21 cellular contexts compared by ENCODE assay signal in genomic region chr6:57029213-57029612, GRCh38.
"Had no signal": no experiment of that assay in that cellular context is flagged by ENCODE, and none has a peak within 500 bp of the region (broad histone marks: within the 10 kb centered on the region; RNA-seq: fewer than 3 reads in every experiment).

No MANE protein-coding gene starts in this region.

- ATAC-seq: activated CD4-positive, CD25-positive, alpha-beta regulatory T cell treated with anti-CD3 and anti-CD28 coated beads, Interleukin-2, amount 50 U/mL, for 24 hours; activated T-cell treated with anti-CD3 and anti-CD28 coated beads, Interleukin-2, amount 50 U/mL, for 72 hours; esophagus mucosa; heart right ventricle; left cardiac atrium; lower lobe of right lung; stimulated activated naive CD8-positive, alpha-beta T cell treated with anti-CD3 and anti-CD28 coated beads, Interleukin-15, amount 100 ng/mL, for 72 hours had no signal

- H3K4me3 ChIP-seq: ascending aorta, breast epithelium, heart right ventricle, lower lobe of right lung, right atrium auricular region, suprapubic skin, transverse colon had no signal

- H3K4me3 Mint-ChIP-seq: activated T-cell treated with anti-CD3 and anti-CD28 coated beads, Interleukin-2, amount 50 U/mL, for 72 hours; immature natural killer cell; stimulated activated naive CD8-positive, alpha-beta T cell treated with anti-CD3 and anti-CD28 coated beads, Interleukin-15, amount 100 ng/mL, for 72 hours; T-helper 1 cell treated with Interleukin-12 subunit alpha and Interleukin-12 subunit beta and Interleukin-4 antibody, amounts not matched to agents 30 μg/mL and 1 μg/mL, for 36 hours had no signal

- H3K4me1 ChIP-seq: ascending aorta, breast epithelium, heart right ventricle, lower lobe of right lung, right atrium auricular region, suprapubic skin, transverse colon had no signal

- DNase-seq: activated CD8-positive, alpha-beta memory T cell treated with anti-CD3 and anti-CD28 coated beads for 24 hours; activated CD8-positive, alpha-beta memory T cell treated with anti-CD3 and anti-CD28 coated beads, Interleukin-2, amount 50 U/mL, for 48 hours; activated effector memory CD4-positive, alpha-beta T cell treated with anti-CD3 and anti-CD28 coated beads, Interleukin-2, amount 50 U/mL, for 16 hours; activated naive CD4-positive, alpha-beta T cell treated with anti-CD3 and anti-CD28 coated beads, Interleukin-2, amount 50 U/mL, for 16 hours; activated T-cell treated with anti-CD3 and anti-CD28 coated beads, Interleukin-2, amount 50 U/mL, for 72 hours; cerebellar nuclear complex; effector CD4-positive, alpha-beta T cell; heart right ventricle; immature natural killer cell; left cardiac atrium; lower lobe of right lung; stimulated activated naive CD8-positive, alpha-beta T cell treated with anti-CD3 and anti-CD28 coated beads, Interleukin-15, amount 100 ng/mL, for 72 hours; transverse colon had no signal

- H3K4me1 Mint-ChIP-seq: immature natural killer cell; stimulated activated naive CD8-positive, alpha-beta T cell treated with anti-CD3 and anti-CD28 coated beads, Interleukin-15, amount 100 ng/mL, for 72 hours had no signal

- H3K27ac ChIP-seq: ascending aorta, breast epithelium, heart right ventricle, lower lobe of right lung, right atrium auricular region, suprapubic skin, transverse colon had no signal

- H3K27ac Mint-ChIP-seq: activated T-cell treated with anti-CD3 and anti-CD28 coated beads, Interleukin-2, amount 50 U/mL, for 72 hours; immature natural killer cell; progenitor cell of endocrine pancreas; stimulated activated naive CD8-positive, alpha-beta T cell treated with anti-CD3 and anti-CD28 coated beads, Interleukin-15, amount 100 ng/mL, for 72 hours; T-helper 1 cell treated with Interleukin-12 subunit alpha and Interleukin-12 subunit beta and Interleukin-4 antibody, amounts not matched to agents 30 μg/mL and 1 μg/mL, for 36 hours had no signal

- H3K9me3 ChIP-seq: transverse colon had no signal

- H3K36me3 ChIP-seq: ascending aorta, breast epithelium, heart right ventricle, lower lobe of right lung, right atrium auricular region, suprapubic skin, transverse colon had no signal

- H3K27me3 ChIP-seq: ascending aorta, breast epithelium, right atrium auricular region, suprapubic skin, transverse colon had no signal
